19 cellular contexts compared by ENCODE assay signal in the genomic region with DNA sequence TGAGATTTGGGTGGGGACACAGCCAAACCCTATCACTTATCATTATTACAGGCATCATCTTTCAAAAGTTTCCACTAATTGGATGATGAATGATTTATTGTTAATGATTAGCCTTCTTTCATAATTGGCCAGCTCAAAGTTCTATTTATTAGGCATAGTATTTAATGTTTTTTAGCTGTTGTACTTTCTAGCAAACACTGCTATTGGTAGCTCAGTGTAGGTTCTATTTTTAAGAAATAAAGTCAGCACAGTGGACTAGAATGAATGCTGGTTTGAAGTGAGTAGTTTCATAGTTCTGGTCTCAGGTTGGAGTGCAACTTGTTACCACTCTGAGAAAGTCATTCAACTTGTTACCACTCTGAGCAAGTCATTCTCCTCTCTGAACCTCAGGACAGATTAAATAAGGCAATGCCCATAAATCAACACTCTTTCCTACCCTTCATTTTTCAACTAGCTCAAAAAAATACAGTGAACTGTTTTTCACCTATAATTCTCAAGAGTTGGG. TPM values are rescaled to one million over a fixed set of nuclear protein-coding genes. Genes with fewer than 3 reads are reported as not detected.
DNase-seq lines count a peak whose midpoint lies in the region; ATAC-seq, FAIRE-seq and TF ChIP-seq lines count a peak whose summit lies in the region.
"Had no signal": no experiment of that assay in that cellular context is flagged by ENCODE, and none has a peak within 500 bp of the region (broad histone marks: within the 10 kb centered on the region; RNA-seq: fewer than 3 reads in every experiment).

No MANE protein-coding gene starts in this region.

- no peaks in the 10 kb centered on the region for H3K23me2 ChIP-seq in H9 (ENCODE audit: insufficient read length, low read depth, low read length, poor library complexity, severe bottlenecking)

- no peak overlapping the region for H3K4me3 Mint-ChIP-seq in H9
- H3K4me3 Mint-ChIP-seq: CD4-positive, alpha-beta memory T cell; HFFc6 had no signal

- H3K4me3 ChIP-seq in liver (ENCODE audit: low read depth in 1 of 3, low read length in 3 of 3) (no peak overlapping the region), HepG2 (replicated peaks in 1 of 3; ENCODE audit: insufficient read depth in 1 of 3, low read depth in 2 of 3, low read length in 3 of 3) (no peak overlapping the region), SK-N-MC (no peak overlapping the region), right lobe of liver (no peak overlapping the region), testis (no peak overlapping the region)
- H3K4me3 ChIP-seq: HAP-1 had no signal

- H3K4ac ChIP-seq in H9 (ENCODE audit: low read depth, low read length): no peak overlapping the region

- intact Hi-C loops in HepG2 (cut with micrococcal nuclease; ENCODE audit: unreplicated experiment) (no loop called here), right lobe of liver (cut with DNase I) (no loop called here), testis (cut with DNase I; ENCODE audit: low total_unique reads) (no loop called here)

- no peak for TF ChIP-seq POLR2A in HepG2 (IDR thresholded peaks at IDR 0.05; ENCODE audit: insufficient read depth in 1 of 2, low read depth in 2 of 2, low read length in 2 of 2)
- TF ChIP-seq POLR2A in right lobe of liver (IDR thresholded peaks at IDR 0.05): no peak
- TF ChIP-seq POLR2A in testis (IDR thresholded peaks at IDR 0.05): no peak

- CTCF ChIA-PET in HepG2 (lab: Yijun Ruan, JAX; ENCODE audit: low intra/inter-chr PET ratio, low total read pairs): no interaction called here

- no peak overlapping the region for H3T11ph ChIP-seq in H9 (ENCODE audit: low read length)

- no peak overlapping the region for H2BK20ac ChIP-seq in H9 (ENCODE audit: low read depth, low read length, poor library complexity, severe bottlenecking)

- no peak overlapping the region for H4K91ac ChIP-seq in H9 (ENCODE audit: insufficient read length, low read depth, low read length)

- no peak overlapping the region for H3K18ac ChIP-seq in H9 (ENCODE audit: insufficient read length, low read depth, low read length)

- TF ChIP-seq RAD21 in liver (IDR thresholded peaks at IDR 0.05) (no peak), HepG2 (CRISPR knock-in tag; IDR thresholded peaks at IDR 0.05) (no peak)

- TF ChIP-seq CTCF in liver (IDR thresholded peaks at IDR 0.05; ENCODE audit: low read depth, low read length, missing input control) (no peak), HepG2 (CRISPR knock-in tag; IDR thresholded peaks at IDR 0.05) (no peak), H9 (conservative IDR thresholded peaks at IDR 0.05) (no peak), right lobe of liver (IDR thresholded peaks at IDR 0.05) (no peak), testis (IDR thresholded peaks at IDR 0.05) (no peak)

- H4K8ac ChIP-seq in H9 (replicated peaks; ENCODE audit: insufficient read length, low read depth, low read length): no peak overlapping the region

- H3K27ac Mint-ChIP-seq in H9: peak overlapping the region in 1 of 3 experiments; percentile 70; a peak in 1 of 7 replicates
- H3K27ac Mint-ChIP-seq: HFFc6 had no signal

- H3K27me3 Mint-ChIP-seq in H9 (ENCODE audit: low read depth): no peaks in the 10 kb centered on the region

- H4K20me1 ChIP-seq in HepG2 (ENCODE audit: insufficient read depth, low read length) (no peaks in the 10 kb centered on the region), H9 (ENCODE audit: control insufficient read depth, insufficient read depth, insufficient read length) (no peaks in the 10 kb centered on the region)

- H2BK15ac ChIP-seq in H9 (ENCODE audit: low read depth, low read length): no peak overlapping the region

- H2BK12ac ChIP-seq in H9 (ENCODE audit: insufficient read length, low read depth, low read length): no peak overlapping the region

- DNase-seq in HepG2 (ENCODE audit: low spot score) (no peak), H9 (no peak), SK-N-MC (ENCODE audit: low read depth, low spot score) (no peak), right lobe of liver (no peak), testis (no peak), UCSD-AML1 (lab: John Stamatoyannopoulos, UW; ENCODE audit: unreplicated experiment) (no peak), dermis blood vessel endothelial cell (no peak)
- DNase-seq: ACHN; CD4-positive, alpha-beta memory T cell; EL; GDM1; GOT3; HFFc6 had no signal

- no peak overlapping the region for H4K5ac ChIP-seq in H9 (ENCODE audit: insufficient read length, low read depth, low read length)

- peaks cover 19 to 35% of the 10 kb centered on the region in 2 experiments for H3K4me1 Mint-ChIP-seq in H9

- no peak overlapping the region for H3K56ac ChIP-seq in H9 (ENCODE audit: insufficient read length, low read depth, low read length)

- H3K79me1 ChIP-seq in H9 (ENCODE audit: insufficient read depth, low read depth, low read length, poor library complexity, severe bottlenecking): no peaks in the 10 kb centered on the region

- H3K9ac ChIP-seq in liver (ENCODE audit: low read depth in 1 of 2, low read length in 2 of 2): no peak overlapping the region
- no peak overlapping the region for H3K9ac ChIP-seq in HepG2 (ENCODE audit: insufficient read depth, low read depth, low read length)
- H3K9ac ChIP-seq in H9 (ENCODE audit: extremely low read depth, insufficient read length, low read length): no peak overlapping the region
- H3K9ac ChIP-seq in SK-N-MC (ENCODE audit: insufficient read length): no peak overlapping the region

- H3K4me1 ChIP-seq in liver (ENCODE audit: control insufficient read depth in 4 of 4, insufficient read depth in 4 of 4, low read length in 3 of 4) (peaks cover 0 to 10% (median 6%) of the 10 kb centered on the region in 4 donors), HepG2 (ENCODE audit: insufficient read depth, low read length) (no peaks in the 10 kb centered on the region), H9 (ENCODE audit: insufficient read depth, low read length) (peaks cover 2% of the 10 kb centered on the region; the same call in 1 of the 2 replicates), right lobe of liver (peaks cover 0 to 19% (median 9%) of the 10 kb centered on the region in 4 donors), testis (no peaks in the 10 kb centered on the region)
- H3K4me1 ChIP-seq: HAP-1 had no signal

- H3K36me3 Mint-ChIP-seq in H9 (ENCODE audit: insufficient read depth in 1 of 3, low read depth in 3 of 3): peaks cover 5 to 13% (median 7%) of the 10 kb centered on the region in 3 experiments

- H3K27me3 ChIP-seq in liver (ENCODE audit: control insufficient read depth in 4 of 4, insufficient read depth in 4 of 4, low read length in 3 of 4): no peaks in the 10 kb centered on the region
- H3K27me3 ChIP-seq in HepG2 (ENCODE audit: control insufficient read depth in 1 of 2, insufficient read depth in 2 of 2, low read length in 2 of 2): no peaks in the 10 kb centered on the region; a peak in 1 of 5 replicates
- no peaks in the 10 kb centered on the region for H3K27me3 ChIP-seq in H9 (ENCODE audit: insufficient read depth, low read length)
- H3K27me3 ChIP-seq in right lobe of liver: no peaks in the 10 kb centered on the region
- H3K27me3 ChIP-seq in testis: no peaks in the 10 kb centered on the region

- H3K79me2 ChIP-seq in HepG2 (ENCODE audit: insufficient read depth, low read length) (no peaks in the 10 kb centered on the region), H9 (ENCODE audit: insufficient read depth, low read length) (no peaks in the 10 kb centered on the region)

- ATAC-seq in HepG2 (no peak), right lobe of liver (peak in 3 of 4 donors; percentile 13 to 52 (median 26))

- in situ Hi-C loops in HepG2 (cut with HindIII; ENCODE audit: extremely low pct_ligation_motif_present, low pct_unique_long_range_greater_than_20kb): no loop called here

- H3K14ac ChIP-seq in H9 (ENCODE audit: insufficient read depth, low read length): no peak overlapping the region

- no peak for FAIRE-seq in HepG2 (lab: Jason Lieb, UNC)
- FAIRE-seq: D721Med, GM12892, HTR-8/SVneo had no signal

- TF ChIP-seq EP300 in HepG2 (IDR thresholded peaks at IDR 0.05; ENCODE audit: low read depth in 2 of 2, low read length in 2 of 2) (no peak), HepG2 (CRISPR knock-in tag; IDR thresholded peaks at IDR 0.05; ENCODE audit: borderline replicate concordance) (no peak)

- H3K4me2 ChIP-seq in HepG2 (ENCODE audit: low read depth, low read length) (no peak overlapping the region), H9 (ENCODE audit: insufficient read depth, insufficient read length, low read length) (no peak overlapping the region)

- H3K36me3 ChIP-seq in liver (ENCODE audit: control insufficient read depth in 4 of 4, insufficient read depth in 3 of 4, low read depth in 1 of 4, low read length in 3 of 4) (no peaks in the 10 kb centered on the region), HepG2 (replicated peaks in 1 of 2; ENCODE audit: control insufficient read depth in 1 of 2, insufficient read depth in 2 of 2, low read length in 2 of 2) (no peaks in the 10 kb centered on the region), SK-N-MC (ENCODE audit: insufficient read depth, low read length) (peaks cover 15% of the 10 kb centered on the region), right lobe of liver (no peaks in the 10 kb centered on the region), testis (ENCODE audit: low read depth, missing control alignments) (no peaks in the 10 kb centered on the region)
- H3K36me3 ChIP-seq: HAP-1 had no signal

- H3K27ac ChIP-seq in liver (ENCODE audit: low read depth in 1 of 2, low read length in 2 of 2) (no peak overlapping the region), HepG2 (ENCODE audit: extremely low read length, insufficient read depth, low read length) (no peak overlapping the region), H9 (ENCODE audit: insufficient read length, low read depth, low read length) (peak overlapping the region; percentile 15), SK-N-MC (peak overlapping the region; percentile 43; the same call in 1 of the 2 replicates), right lobe of liver (no peak overlapping the region), testis (no peak overlapping the region)
- H3K27ac ChIP-seq: C4-2B had no signal

- POLR2A ChIA-PET in HepG2 (lab: Yijun Ruan, JAX): no interaction called here

- no peak overlapping the region for H2BK5ac ChIP-seq in H9 (ENCODE audit: insufficient read length, low read length)

- H3K9me3 ChIP-seq in liver (ENCODE audit: control insufficient read depth in 4 of 4, low read length in 3 of 4): no peaks in the 10 kb centered on the region
- H3K9me3 ChIP-seq in HepG2 (ENCODE audit: low read length): no peaks in the 10 kb centered on the region
- no peaks in the 10 kb centered on the region for H3K9me3 ChIP-seq in H9 (ENCODE audit: control insufficient read depth, low read depth, low read length)
- H3K9me3 ChIP-seq in SK-N-MC (ENCODE audit: low read depth, low read length): no peaks in the 10 kb centered on the region
- no peaks in the 10 kb centered on the region for H3K9me3 ChIP-seq in right lobe of liver
- H3K9me3 ChIP-seq in testis: no peaks in the 10 kb centered on the region
- H3K9me3 ChIP-seq: HAP-1 had no signal

- no peak overlapping the region for H2AK5ac ChIP-seq in H9 (ENCODE audit: insufficient read length, low read length)

- peaks cover 2 to 3% of the 10 kb centered on the region in 2 experiments; a peak in 3 of 5 replicates for H3K9me3 Mint-ChIP-seq in H9

- H3K23ac ChIP-seq in H9 (ENCODE audit: insufficient read length, low read depth, low read length): no peak overlapping the region

- H2AFZ ChIP-seq in HepG2 (ENCODE audit: low read length) (no peak overlapping the region), H9 (ENCODE audit: low read length) (no peak overlapping the region)

- no TSS peak for BruUV-seq in HepG2 (replicated peaks; lab: Mats Ljungman, UMichigan)

- H2BK120ac ChIP-seq in H9 (ENCODE audit: low read depth, low read length, poor library complexity, severe bottlenecking): no peak overlapping the region

RNA-seq across cellular contexts. Expression of a gene that starts 46.9 kb away (rescaled TPM):
- under 1 TPM; 0.23 to 0.25 TPM for total RNA-seq in liver
- under 1 TPM; 0.06 to 0.38 TPM for polyA plus RNA-seq in liver
- 1.9 and 2.1 TPM in 2 replicates for total RNA-seq in HepG2 (2016; rRNA removed; fragmentation: Illumina TruSeq; extraction: Trizol)
- total RNA-seq in HepG2 (2016; cell fraction: cytosol; rRNA removed; fragmentation: Illumina TruSeq; extraction: Trizol; ENCODE audit: low read depth): 0.18 and 0.61 TPM in 2 replicates
- total RNA-seq in HepG2 (2016; cell fraction: insoluble cytoplasmic fraction; rRNA removed; fragmentation: Illumina TruSeq; extraction: Trizol): 1.6 and 3.4 TPM in 2 replicates
- 1.6 and 1.9 TPM in 2 replicates for total RNA-seq in HepG2 (2016; cell fraction: membrane; rRNA removed; fragmentation: Illumina TruSeq; extraction: Trizol)
- total RNA-seq in HepG2 (2016; cell fraction: nucleus; rRNA removed; fragmentation: Illumina TruSeq; extraction: Trizol): 1.6 and 1.8 TPM in 2 replicates
- 0.04 TPM in 2 replicates for polyA plus RNA-seq in HepG2 (2011; rRNA removed)
- 0.01 and 0.03 TPM in 2 replicates for polyA plus RNA-seq in HepG2 (2011; cell fraction: cytosol; rRNA removed)
- polyA plus RNA-seq in HepG2 (2011; cell fraction: nucleus; rRNA removed): 0.05 TPM in 1 of 2 replicates, not detected in the other
- polyA plus RNA-seq in HepG2 (2012): 0.20 and 0.34 TPM in 2 replicates
- 0.22 and 0.36 TPM in 2 replicates for polyA plus RNA-seq in HepG2 (2016; cell fraction: cytosol; fragmentation: Illumina TruSeq; extraction: Trizol; ENCODE audit: low read depth)
- polyA plus RNA-seq in HepG2 (2016; cell fraction: insoluble cytoplasmic fraction; fragmentation: Illumina TruSeq; extraction: Trizol; ENCODE audit: low read depth): 1.9 and 2.1 TPM in 2 replicates
- polyA plus RNA-seq in HepG2 (2016; cell fraction: membrane; fragmentation: Illumina TruSeq; extraction: Trizol; ENCODE audit: low read depth): 0.56 and 0.71 TPM in 2 replicates
- polyA plus RNA-seq in HepG2 (2016; cell fraction: nucleus; fragmentation: Illumina TruSeq; extraction: Trizol; ENCODE audit: insufficient read depth, low read depth): 1.00 and 2.7 TPM in 2 replicates
- polyA minus RNA-seq in HepG2 (2011; rRNA and poly(A)+ RNA removed; ENCODE audit: low replicate concordance): not detected in 2 replicates
- 0.10 TPM in 1 of 2 replicates, not detected in the other for polyA minus RNA-seq in HepG2 (2011; cell fraction: cytosol; rRNA and poly(A)+ RNA removed)
- 0.13 and 0.25 TPM in 2 replicates for polyA minus RNA-seq in HepG2 (2011; cell fraction: nucleus; rRNA and poly(A)+ RNA removed)
- 5.4 and 6.4 TPM in 2 replicates for total RNA-seq in H9 (2021)
- under 1 TPM; 0.07 to 0.56 (median 0.31) TPM for total RNA-seq in right lobe of liver
- 1 to 10 TPM; 1.7 to 7.7 TPM for total RNA-seq in testis
- polyA plus RNA-seq in testis (ENCODE audit: insufficient read depth, low read depth, low replicate concordance): 3.4 TPM
- total RNA-seq in dermis blood vessel endothelial cell: not detected in 2 replicates
- total RNA-seq: HFFc6 had no signal

Comparison
In these comparisons a context has a peak if more than half of its experiments do, and no peak if none do; other contexts are left out.
1. H3K27ac ChIP-seq: peak in H9 (single experiment) and SK-N-MC (single experiment); none in liver (0 of 2), HepG2 (single experiment), right lobe of liver (0 of 3) and testis (0 of 2).